ENCODE assay signal across 24 cellular contexts in genomic region chr3:155618575-155618974, GRCh38.
"Had no signal": no experiment of that assay in that cellular context is flagged by ENCODE, and none has a peak within 500 bp of the region (broad histone marks: within the 10 kb centered on the region; RNA-seq: fewer than 3 reads in every experiment).

No MANE protein-coding gene starts in this region.

- H3K27me3 ChIP-seq: gastrocnemius medialis, heart left ventricle, hepatocyte, left lung, spleen, testis, tibial artery had no signal

- H3K27me3 Mint-ChIP-seq: stimulated activated memory B cell treated with anti-CD40 and anti-IgM and Interleukin-4, amounts not matched to agents 10 μg/mL and 1 μg/mL and 100 μg/mL, for 72 hours; type B pancreatic cell had no signal

- H3K36me3 ChIP-seq: gastrocnemius medialis, heart left ventricle, left lung, prostate gland, spleen, tibial artery had no signal

- H3K79me2 ChIP-seq: hepatocyte had no signal

- H3K27ac ChIP-seq: coronary artery, gastrocnemius medialis, heart left ventricle, hepatocyte, left lung, prostate gland, skin epidermis, spleen, testis, tibial artery had no signal

- H3K4me3 ChIP-seq: coronary artery, gastrocnemius medialis, heart left ventricle, hepatocyte, left lung, prostate gland, skin epidermis, spleen, testis, tibial artery had no signal

- DNase-seq: dermis blood vessel endothelial cell; effector memory CD8-positive, alpha-beta T cell; gastrocnemius medialis; heart left ventricle; left cardiac atrium; left lung; mesenchymal stem cell; midbrain; naive thymus-derived CD4-positive, alpha-beta T cell; nucleus accumbens; right cardiac atrium; spleen; stimulated activated CD4-positive, alpha-beta T cell treated with anti-CD3 and anti-CD28 coated beads, Interleukin-4, amount 100 ng/mL, for 4 hours; stimulated activated naive CD8-positive, alpha-beta T cell treated with anti-CD3 and anti-CD28 coated beads, Interleukin-15, Interleukin-2, amounts not matched to agents 100 U/mL and 50 U/mL, for 24 hours; substantia nigra; testis; tibial artery had no signal

- H3K4me2 ChIP-seq: hepatocyte had no signal

- ATAC-seq: effector memory CD8-positive, alpha-beta T cell; gastrocnemius medialis; heart left ventricle; left cardiac atrium; left lung; naive thymus-derived CD4-positive, alpha-beta T cell; right cardiac atrium; stimulated activated memory B cell treated with anti-CD40 and anti-IgM and Interleukin-4, amounts not matched to agents 10 μg/mL and 1 μg/mL and 100 μg/mL, for 72 hours; stimulated activated naive CD8-positive, alpha-beta T cell treated with anti-CD3 and anti-CD28 coated beads, Interleukin-15, Interleukin-2, amounts not matched to agents 100 U/mL and 50 U/mL, for 24 hours had no signal

- H3K4me1 ChIP-seq: gastrocnemius medialis, heart left ventricle, left lung, prostate gland, spleen, testis, tibial artery had no signal

- H3K9me3 ChIP-seq: gastrocnemius medialis, prostate gland, testis, tibial artery had no signal

- H2AFZ ChIP-seq: hepatocyte had no signal

- H3K27ac Mint-ChIP-seq: effector memory CD8-positive, alpha-beta T cell; naive thymus-derived CD4-positive, alpha-beta T cell; nephron; stimulated activated memory B cell treated with anti-CD40 and anti-IgM and Interleukin-4, amounts not matched to agents 10 μg/mL and 1 μg/mL and 100 μg/mL, for 72 hours; type B pancreatic cell had no signal

- H3K4me1 Mint-ChIP-seq: naive thymus-derived CD4-positive, alpha-beta T cell; nephron; stimulated activated memory B cell treated with anti-CD40 and anti-IgM and Interleukin-4, amounts not matched to agents 10 μg/mL and 1 μg/mL and 100 μg/mL, for 72 hours had no signal

- H3K36me3 Mint-ChIP-seq: naive thymus-derived CD4-positive, alpha-beta T cell; stimulated activated memory B cell treated with anti-CD40 and anti-IgM and Interleukin-4, amounts not matched to agents 10 μg/mL and 1 μg/mL and 100 μg/mL, for 72 hours had no signal

- H3K4me3 Mint-ChIP-seq: effector memory CD8-positive, alpha-beta T cell; naive thymus-derived CD4-positive, alpha-beta T cell; nephron; stimulated activated memory B cell treated with anti-CD40 and anti-IgM and Interleukin-4, amounts not matched to agents 10 μg/mL and 1 μg/mL and 100 μg/mL, for 72 hours; type B pancreatic cell had no signal
